Comparison of ENCODE assay signal across 9 cellular contexts in the genomic region with DNA sequence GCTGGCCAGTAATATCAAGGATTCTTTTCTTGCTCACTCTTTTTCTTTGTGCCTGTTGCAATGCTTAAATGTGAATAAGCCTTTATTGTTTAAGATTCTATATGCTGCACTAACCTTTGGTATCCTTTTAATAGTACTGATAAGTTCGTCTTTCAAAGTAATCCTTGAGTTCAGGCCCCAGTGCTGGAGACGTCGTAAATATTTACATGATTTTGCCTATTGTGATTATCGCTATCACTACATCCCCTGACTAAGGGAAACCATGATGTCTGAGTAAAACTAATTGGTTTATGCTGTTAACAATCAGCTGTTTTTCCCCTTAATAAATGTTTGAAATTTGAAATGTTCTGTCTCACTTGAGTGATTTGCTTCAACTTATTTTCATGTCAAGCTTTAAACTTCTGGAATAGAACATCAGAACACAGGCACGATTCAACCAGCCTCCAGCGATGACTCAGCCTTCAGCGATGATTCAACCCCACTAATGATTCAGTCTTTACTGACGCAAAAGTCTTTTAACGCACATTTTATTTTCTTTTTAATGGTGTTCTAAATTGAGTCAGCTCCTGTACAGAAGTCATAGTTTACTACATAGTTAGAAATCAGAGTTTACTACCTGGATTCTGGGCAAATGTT. TPM values are rescaled to one million over a fixed set of nuclear protein-coding genes. Genes with fewer than 3 reads are reported as not detected.
DNase-seq lines count a peak whose midpoint lies in the region; FAIRE-seq and TF ChIP-seq lines count a peak whose summit lies in the region.
"Had no signal": no experiment of that assay in that cellular context is flagged by ENCODE, and none has a peak within 500 bp of the region (broad histone marks: within the 10 kb centered on the region; RNA-seq: fewer than 3 reads in every experiment).

No MANE protein-coding gene starts in this region.

- no peaks in the 10 kb centered on the region for H4K20me1 ChIP-seq in SK-N-SH (ENCODE audit: insufficient read depth)
- no peaks in the 10 kb centered on the region for H4K20me1 ChIP-seq in astrocyte (ENCODE audit: insufficient read depth, low read length)
- H4K20me1 ChIP-seq in MM.1S (ENCODE audit: insufficient read depth, low read length): no peaks in the 10 kb centered on the region

- H3K9me3 Mint-ChIP-seq in astrocyte (ENCODE audit: unreplicated experiment): peaks cover 3% of the 10 kb centered on the region
- H3K9me3 Mint-ChIP-seq in stimulated activated naive CD8-positive, alpha-beta T cell treated with anti-CD3 and anti-CD28 coated beads, Interleukin-15, Interleukin-2, amounts not matched to agents 100 ng/mL and 50 ng/mL, for 24 hours: no peaks in the 10 kb centered on the region

- H3K79me2 ChIP-seq in SK-N-SH (ENCODE audit: insufficient read depth) (no peaks in the 10 kb centered on the region), astrocyte (ENCODE audit: insufficient read depth, low read length) (no peaks in the 10 kb centered on the region), MM.1S (ENCODE audit: low read length) (no peaks in the 10 kb centered on the region)

- no peak for TF ChIP-seq RAD21 in SK-N-SH (IDR thresholded peaks at IDR 0.05; ENCODE audit: low read length)

- TF ChIP-seq CTCF in GM13977 (IDR thresholded peaks at IDR 0.05; ENCODE audit: extremely low read depth, insufficient read depth, missing control alignments) (no peak), SK-N-SH (IDR thresholded peaks at IDR 0.05) (no peak), astrocyte (IDR thresholded peaks at IDR 0.05; ENCODE audit: insufficient read depth, low read depth, low read length) (no peak), MM.1S (IDR thresholded peaks at IDR 0.05; ENCODE audit: low read length) (no peak), GM10266 (IDR thresholded peaks at IDR 0.05; ENCODE audit: control insufficient read depth, insufficient read depth, low read depth, missing control alignments) (no peak)

- H3K4me1 Mint-ChIP-seq in astrocyte (ENCODE audit: low read depth, unreplicated experiment): peaks cover 18% of the 10 kb centered on the region
- H3K4me1 Mint-ChIP-seq in stimulated activated naive CD8-positive, alpha-beta T cell treated with anti-CD3 and anti-CD28 coated beads, Interleukin-15, Interleukin-2, amounts not matched to agents 100 ng/mL and 50 ng/mL, for 24 hours (ENCODE audit: low read depth): peaks cover 59% of the 10 kb centered on the region

- peak overlapping the region; percentile 40 for H3K4me3 Mint-ChIP-seq in astrocyte (ENCODE audit: unreplicated experiment)
- peak overlapping the region; percentile 21 for H3K4me3 Mint-ChIP-seq in stimulated activated naive CD8-positive, alpha-beta T cell treated with anti-CD3 and anti-CD28 coated beads, Interleukin-15, Interleukin-2, amounts not matched to agents 100 ng/mL and 50 ng/mL, for 24 hours

- no peak overlapping the region for H3K9ac ChIP-seq in SK-N-SH
- H3K9ac ChIP-seq in astrocyte (ENCODE audit: low read length): peak overlapping the region; percentile 62
- H3K9ac ChIP-seq in MM.1S (ENCODE audit: low read length): no peak overlapping the region

- no peaks in the 10 kb centered on the region for H3K36me3 ChIP-seq in SK-N-SH (replicated peaks in 1 of 2; ENCODE audit: control insufficient read depth in 1 of 2, insufficient read depth in 2 of 2, low read length in 1 of 2)
- H3K36me3 ChIP-seq in astrocyte (ENCODE audit: insufficient read depth, low read length): no peaks in the 10 kb centered on the region
- no peaks in the 10 kb centered on the region for H3K36me3 ChIP-seq in MM.1S (replicated peaks; ENCODE audit: insufficient read depth, low read length)

- H3K27ac ChIP-seq in SK-N-SH (ENCODE audit: low read depth in 2 of 2, low read length in 1 of 2) (peak overlapping the region; percentile 8 to 71; a peak in 3 of 4 replicates), astrocyte (ENCODE audit: low read depth, low read length) (peak overlapping the region; percentile 81), MM.1S (ENCODE audit: low read length) (no peak overlapping the region)
- H3K27ac ChIP-seq: right lobe of liver had no signal

- H3K9me3 ChIP-seq in SK-N-SH (no peaks in the 10 kb centered on the region), astrocyte (ENCODE audit: insufficient read depth, low read depth, low read length) (no peaks in the 10 kb centered on the region), MM.1S (replicated peaks; ENCODE audit: insufficient read depth, low read length) (no peaks in the 10 kb centered on the region)
- H3K9me3 ChIP-seq: right lobe of liver had no signal

- H3F3A ChIP-seq in SK-N-SH (replicated peaks; ENCODE audit: insufficient read depth) (peaks cover 14% of the 10 kb centered on the region), MM.1S (ENCODE audit: insufficient read depth, low read length) (no peaks in the 10 kb centered on the region)

- no peak overlapping the region for H3K4me3 ChIP-seq in SK-N-SH (ENCODE audit: low read depth in 2 of 2, low read length in 1 of 2)
- H3K4me3 ChIP-seq in astrocyte (ENCODE audit: insufficient read depth, low read depth, low read length): no peak overlapping the region
- no peak overlapping the region for H3K4me3 ChIP-seq in MM.1S (ENCODE audit: low read length)
- H3K4me3 ChIP-seq: right lobe of liver had no signal

- H3K27ac Mint-ChIP-seq in astrocyte (ENCODE audit: unreplicated experiment): peak overlapping the region; percentile 95
- H3K27ac Mint-ChIP-seq in stimulated activated naive CD8-positive, alpha-beta T cell treated with anti-CD3 and anti-CD28 coated beads, Interleukin-15, Interleukin-2, amounts not matched to agents 100 ng/mL and 50 ng/mL, for 24 hours: peak overlapping the region; percentile 75

- peaks cover 4% of the 10 kb centered on the region for H3K27me3 Mint-ChIP-seq in astrocyte (ENCODE audit: low read depth, unreplicated experiment)
- no peaks in the 10 kb centered on the region for H3K27me3 Mint-ChIP-seq in stimulated activated naive CD8-positive, alpha-beta T cell treated with anti-CD3 and anti-CD28 coated beads, Interleukin-15, Interleukin-2, amounts not matched to agents 100 ng/mL and 50 ng/mL, for 24 hours

- H3K36me3 Mint-ChIP-seq in astrocyte (ENCODE audit: low read depth, unreplicated experiment): peaks cover 3% of the 10 kb centered on the region
- peaks cover 37% of the 10 kb centered on the region for H3K36me3 Mint-ChIP-seq in stimulated activated naive CD8-positive, alpha-beta T cell treated with anti-CD3 and anti-CD28 coated beads, Interleukin-15, Interleukin-2, amounts not matched to agents 100 ng/mL and 50 ng/mL, for 24 hours (ENCODE audit: low read depth)

- H3K4me2 ChIP-seq in SK-N-SH: no peak overlapping the region
- peak overlapping the region; percentile 57 for H3K4me2 ChIP-seq in astrocyte (ENCODE audit: low read length)
- no peak overlapping the region for H3K4me2 ChIP-seq in MM.1S (ENCODE audit: low read depth, low read length)

- H3K4me1 ChIP-seq in SK-N-SH (ENCODE audit: control insufficient read depth in 1 of 2, insufficient read depth in 2 of 2, low read depth in 1 of 2, low read length in 1 of 2) (peaks cover 0 to 14% of the 10 kb centered on the region in 2 experiments; a peak in 1 of 4 replicates), astrocyte (ENCODE audit: insufficient read depth, low read length) (peaks cover 18% of the 10 kb centered on the region), MM.1S (ENCODE audit: low read length) (peaks cover 9% of the 10 kb centered on the region; the same call in 1 of the 2 replicates)

- CTCF ChIA-PET in SK-N-SH (lab: Yijun Ruan, JAX): interaction anchor here (1.1 to 12.6 kb wide), 3 partner anchors 14 to 242 kb away, joined by 5 to 101 read pairs (median 11); no protein-coding TSS in a partner anchor

- in situ Hi-C loops in GM13977 (cut with MboI; ENCODE audit: low pct_unique_long_range_greater_than_20kb, low sequenced_read_pairs, unreplicated experiment): loop anchor here (25.0 kb wide), 1 partner anchor 405 kb away; no protein-coding TSS in a partner anchor

- TF ChIP-seq EP300 in SK-N-SH (IDR thresholded peaks at IDR 0.05; ENCODE audit: borderline replicate concordance in 1 of 2, low read depth in 1 of 2, low read length in 1 of 2): peak in 1 of 2 experiments; percentile 39; a peak in 1 of 4 replicates

- H2AFZ ChIP-seq in SK-N-SH (ENCODE audit: low read depth): peak overlapping the region; percentile 20; the same call in 1 of the 2 replicates
- no peak overlapping the region for H2AFZ ChIP-seq in astrocyte (ENCODE audit: low read depth, low read length)
- no peak overlapping the region for H2AFZ ChIP-seq in MM.1S (ENCODE audit: low read length)

- DNase-seq in GM13977 (ENCODE audit: low spot score) (peak; percentile 36), SK-N-SH (no peak), astrocyte (ENCODE audit: low read depth) (peak; percentile 82), lung microvascular endothelial cell (ENCODE audit: low read depth in 2 of 2) (peak; percentile 78 to 90), MM.1S (no peak), NCI-H1930 (lab: John Stamatoyannopoulos, UW) (no peak), GM10266 (ENCODE audit: extremely low spot score) (no peak)
- DNase-seq: right lobe of liver had no signal

- POLR2A ChIA-PET in SK-N-SH (lab: Yijun Ruan, JAX): no interaction called here

- H3K9me2 ChIP-seq in SK-N-SH (no peaks in the 10 kb centered on the region), MM.1S (replicated peaks; ENCODE audit: insufficient read depth, low read length) (no peaks in the 10 kb centered on the region)

- peak; percentile 87 for FAIRE-seq in astrocyte (lab: Jason Lieb, UNC)

- 30% methylated on average over 9 of the region's 9 CpGs for WGBS in SK-N-SH (ENCODE audit: low lambda C conversion rate)

- no peaks in the 10 kb centered on the region for H3K27me3 ChIP-seq in SK-N-SH (ENCODE audit: insufficient read depth)
- H3K27me3 ChIP-seq in astrocyte (ENCODE audit: insufficient read depth, low read length): no peaks in the 10 kb centered on the region
- no peaks in the 10 kb centered on the region for H3K27me3 ChIP-seq in MM.1S (replicated peaks; ENCODE audit: insufficient read depth, low read length)
- H3K27me3 ChIP-seq: right lobe of liver had no signal

TF ChIP-seq in SK-N-SH, 30 proteins besides CTCF, POLR2A, EP300 and RAD21 (continues in another document):
- TF ChIP-seq FOSL2 (IDR thresholded peaks at IDR 0.05; ENCODE audit: borderline replicate concordance, low read depth) (peak; percentile 98), POLR2AphosphoS5 (IDR thresholded peaks at IDR 0.05; ENCODE audit: low read depth, low read length) (peak; percentile 43; the same call in 1 of the 2 replicates), TEAD4 (IDR thresholded peaks at IDR 0.05; ENCODE audit: borderline replicate concordance, insufficient read depth) (no peak), JUND (IDR thresholded peaks at IDR 0.05) (peak; percentile 97)

RNA-seq across cellular contexts. Expression of a gene that starts 3.9 kb away (rescaled TPM):
- not detected in 2 replicates for polyA plus RNA-seq in SK-N-SH (2012; rRNA removed)
- not detected in 2 replicates for polyA plus RNA-seq in SK-N-SH (2012; cell fraction: cytosol; rRNA removed)
- polyA plus RNA-seq in SK-N-SH (2012; cell fraction: nucleus; rRNA removed): not detected in 2 replicates
- total RNA-seq in astrocyte (21.8 and 25.4 TPM in 2 replicates), lung microvascular endothelial cell (59.1 and 92.1 TPM in 2 replicates)

RNA-seq across cellular contexts. Expression of a gene that starts 20.1 kb away (rescaled TPM):
- 10.8 and 14.9 TPM in 2 replicates for polyA plus RNA-seq in SK-N-SH (2012; rRNA removed)
- polyA plus RNA-seq in SK-N-SH (2012; cell fraction: cytosol; rRNA removed): 15.6 and 16.9 TPM in 2 replicates
- polyA plus RNA-seq in SK-N-SH (2012; cell fraction: nucleus; rRNA removed): 10.5 and 16.3 TPM in 2 replicates
- total RNA-seq in astrocyte (10.5 and 12.0 TPM in 2 replicates), lung microvascular endothelial cell (8.5 TPM in 2 replicates)

Comparison
In these comparisons a context has a peak if more than half of its experiments do, and no peak if none do; other contexts are left out.
1. DNase-seq: peak in GM13977 (single experiment), astrocyte (single experiment) and lung microvascular endothelial cell (2 of 2); none in SK-N-SH (single experiment), MM.1S (single experiment), NCI-H1930 (0 of 2) and GM10266 (single experiment).